In genomic region chr13:48009298-48009697, GRCh38 we compare ENCODE assay signal across 1 cellular context.
TF ChIP-seq lines count a peak whose summit lies in the region.

No MANE protein-coding gene starts in this region.

TF ChIP-seq in HepG2, 621 proteins besides CTCF, POLR2A, EP300 and RAD21:
- TF ChIP-seq ELF3 (CRISPR knock-in tag; IDR thresholded peaks at IDR 0.05), result no peak
- no peak for TF ChIP-seq LRRFIP1 (CRISPR knock-in tag; conservative IDR thresholded peaks at IDR 0.05)
- TF ChIP-seq PCBP1 (IDR thresholded peaks at IDR 0.05; ENCODE audit: borderline replicate concordance, low read depth, low read length), result no peak
- TF ChIP-seq MAFF (IDR thresholded peaks at IDR 0.05; ENCODE audit: low read depth, low read length), result no peak
- no peak for TF ChIP-seq AHR (CRISPR knock-in tag; IDR thresholded peaks at IDR 0.05)
- no peak for TF ChIP-seq ZNF431 (CRISPR knock-in tag; IDR thresholded peaks at IDR 0.05; ENCODE audit: borderline replicate concordance, low read depth)
- TF ChIP-seq ZNF503 (CRISPR knock-in tag; IDR thresholded peaks at IDR 0.05), result no peak
- TF ChIP-seq, protein P1, sequence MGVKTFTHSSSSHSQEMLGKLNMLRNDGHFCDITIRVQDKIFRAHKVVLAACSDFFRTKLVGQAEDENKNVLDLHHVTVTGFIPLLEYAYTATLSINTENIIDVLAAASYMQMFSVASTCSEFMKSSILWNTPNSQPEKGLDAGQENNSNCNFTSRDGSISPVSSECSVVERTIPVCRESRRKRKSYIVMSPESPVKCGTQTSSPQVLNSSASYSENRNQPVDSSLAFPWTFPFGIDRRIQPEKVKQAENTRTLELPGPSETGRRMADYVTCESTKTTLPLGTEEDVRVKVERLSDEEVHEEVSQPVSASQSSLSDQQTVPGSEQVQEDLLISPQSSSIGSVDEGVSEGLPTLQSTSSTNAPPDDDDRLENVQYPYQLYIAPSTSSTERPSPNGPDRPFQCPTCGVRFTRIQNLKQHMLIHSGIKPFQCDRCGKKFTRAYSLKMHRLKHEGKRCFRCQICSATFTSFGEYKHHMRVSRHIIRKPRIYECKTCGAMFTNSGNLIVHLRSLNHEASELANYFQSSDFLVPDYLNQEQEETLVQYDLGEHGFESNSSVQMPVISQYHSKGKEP (CRISPR knock-in tag; IDR thresholded peaks at IDR 0.05), result no peak
- TF ChIP-seq SOX13 (IDR thresholded peaks at IDR 0.05), result no peak
- peak in 1 of 2 experiments; percentile 47; a peak in 1 of 4 replicates for TF ChIP-seq SOX13 (CRISPR knock-in tag; conservative IDR thresholded peaks at IDR 0.05 in 1 of 2, IDR thresholded peaks at IDR 0.05 in 1 of 2)
- TF ChIP-seq, protein P2, sequence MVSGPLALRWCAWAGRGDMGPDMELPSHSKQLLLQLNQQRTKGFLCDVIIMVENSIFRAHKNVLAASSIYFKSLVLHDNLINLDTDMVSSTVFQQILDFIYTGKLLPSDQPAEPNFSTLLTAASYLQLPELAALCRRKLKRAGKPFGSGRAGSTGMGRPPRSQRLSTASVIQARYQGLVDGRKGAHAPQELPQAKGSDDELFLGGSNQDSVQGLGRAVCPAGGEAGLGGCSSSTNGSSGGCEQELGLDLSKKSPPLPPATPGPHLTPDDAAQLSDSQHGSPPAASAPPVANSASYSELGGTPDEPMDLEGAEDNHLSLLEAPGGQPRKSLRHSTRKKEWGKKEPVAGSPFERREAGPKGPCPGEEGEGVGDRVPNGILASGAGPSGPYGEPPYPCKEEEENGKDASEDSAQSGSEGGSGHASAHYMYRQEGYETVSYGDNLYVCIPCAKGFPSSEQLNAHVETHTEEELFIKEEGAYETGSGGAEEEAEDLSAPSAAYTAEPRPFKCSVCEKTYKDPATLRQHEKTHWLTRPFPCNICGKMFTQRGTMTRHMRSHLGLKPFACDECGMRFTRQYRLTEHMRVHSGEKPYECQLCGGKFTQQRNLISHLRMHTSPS (CRISPR knock-in tag; IDR thresholded peaks at IDR 0.05; ENCODE audit: low read depth), result no peak
- peak; percentile 18; the same call in 1 of the 2 replicates for TF ChIP-seq SOX5 (CRISPR knock-in tag; IDR thresholded peaks at IDR 0.05; ENCODE audit: borderline replicate concordance)
- TF ChIP-seq CEBPB (IDR thresholded peaks at IDR 0.05; ENCODE audit: borderline replicate concordance, low read depth, low read length), result peak; percentile 47; the same call in 1 of the 2 replicates
- no peak for TF ChIP-seq TRIM24 (CRISPR knock-in tag; IDR thresholded peaks at IDR 0.05)
- no peak for TF ChIP-seq PITX1 (CRISPR knock-in tag; IDR thresholded peaks at IDR 0.05)
